In genomic region chr14:103228076-103228806, GRCh38 we compare ENCODE assay signal across 25 cellular contexts.
"Had no signal": no experiment of that assay in that cellular context is flagged by ENCODE, and none has a peak within 500 bp of the region (broad histone marks: within the 10 kb centered on the region; RNA-seq: fewer than 3 reads in every experiment).

No MANE protein-coding gene starts in this region.

- H3K9me3 ChIP-seq: gastrocnemius medialis, neutrophil, suprapubic skin, transverse colon, upper lobe of right lung, uterus had no signal

- FAIRE-seq: kidney had no signal

- DNase-seq: cortex of kidney; effector memory CD8-positive, alpha-beta T cell; gastrocnemius medialis; head of caudate nucleus; kidney; mesenchymal stem cell; midbrain; naive thymus-derived CD4-positive, alpha-beta T cell; stimulated activated CD4-positive, alpha-beta T cell treated with anti-CD3 and anti-CD28 coated beads, Interleukin-12 subunit alpha, Interleukin-12 subunit beta, amount 100 ng/mL, for 4 hours; stimulated activated CD4-positive, alpha-beta T cell treated with anti-CD3 and anti-CD28 coated beads, Interleukin-1b, Interleukin-23, amount 100 ng/mL, for 48 hours; stimulated activated CD4-positive, alpha-beta T cell treated with anti-CD3 and anti-CD28 coated beads, Interleukin-4, amount 100 ng/mL, for 1 hour; stimulated activated CD8-positive, alpha-beta memory T cell treated with anti-CD3 and anti-CD28 coated beads, Interleukin-4, amount 100 ng/mL, for 48 hours; stimulated activated naive CD4-positive, alpha-beta T cell; stimulated activated naive CD8-positive, alpha-beta T cell treated with anti-CD3 and anti-CD28 coated beads, Interleukin-15, amount 100 ng/mL, for 72 hours; transverse colon; uterus had no signal

- H3K9ac ChIP-seq: parathyroid adenoma had no signal

- H3K9me3 Mint-ChIP-seq: effector memory CD8-positive, alpha-beta T cell; naive thymus-derived CD4-positive, alpha-beta T cell; nephron; stimulated activated naive CD8-positive, alpha-beta T cell treated with anti-CD3 and anti-CD28 coated beads, Interleukin-15, amount 100 ng/mL, for 72 hours had no signal

- H3K79me2 ChIP-seq: parathyroid adenoma had no signal

- H3K4me1 Mint-ChIP-seq: nephron; stimulated activated naive CD8-positive, alpha-beta T cell treated with anti-CD3 and anti-CD28 coated beads, Interleukin-15, amount 100 ng/mL, for 72 hours had no signal

- H3K27ac Mint-ChIP-seq: effector memory CD8-positive, alpha-beta T cell; naive thymus-derived CD4-positive, alpha-beta T cell; nephron; progenitor cell of endocrine pancreas had no signal

- ATAC-seq: effector memory CD8-positive, alpha-beta T cell; gastrocnemius medialis; left lobe of liver; naive thymus-derived CD4-positive, alpha-beta T cell; sciatic nerve; stimulated activated naive CD8-positive, alpha-beta T cell treated with anti-CD3 and anti-CD28 coated beads, Interleukin-15, amount 100 ng/mL, for 72 hours; upper lobe of right lung had no signal

- H3K27ac ChIP-seq: gastrocnemius medialis, neutrophil, parathyroid adenoma, suprapubic skin, transverse colon, upper lobe of right lung, uterus had no signal

- H3K36me3 ChIP-seq: gastrocnemius medialis, neutrophil, suprapubic skin, transverse colon, upper lobe of right lung, uterus had no signal

- H3K4me1 ChIP-seq: gastrocnemius medialis, parathyroid adenoma, uterus had no signal

- H2AFZ ChIP-seq: parathyroid adenoma had no signal

- H3K27me3 ChIP-seq: upper lobe of right lung, uterus had no signal

- H3K36me3 Mint-ChIP-seq: naive thymus-derived CD4-positive, alpha-beta T cell had no signal

- H3K4me3 Mint-ChIP-seq: effector memory CD8-positive, alpha-beta T cell; naive thymus-derived CD4-positive, alpha-beta T cell; nephron; stimulated activated naive CD8-positive, alpha-beta T cell treated with anti-CD3 and anti-CD28 coated beads, Interleukin-15, amount 100 ng/mL, for 72 hours had no signal

- H3K4me3 ChIP-seq: gastrocnemius medialis, smooth muscle cell, suprapubic skin, transverse colon, upper lobe of right lung, uterus had no signal

- H3K4me2 ChIP-seq: smooth muscle cell had no signal
